8 cellular contexts compared by ENCODE assay signal in genomic region chr2:36618381-36618780, GRCh38. TPM values are rescaled to one million over a fixed set of nuclear protein-coding genes. Genes with fewer than 3 reads are reported as not detected.
DNase-seq lines count a peak whose midpoint lies in the region; ATAC-seq, FAIRE-seq and TF ChIP-seq lines count a peak whose summit lies in the region.

No MANE protein-coding gene starts in this region.

- no peak overlapping the region for H3K23ac ChIP-seq in trophoblast cell (ENCODE audit: low read length)

- H3K14ac ChIP-seq in trophoblast cell (ENCODE audit: low read length), result no peak overlapping the region

- no peaks in the 10 kb centered on the region for H3K79me2 ChIP-seq in trophoblast cell (ENCODE audit: control insufficient read depth, insufficient read depth, low read length, poor library complexity)

- no peak overlapping the region for H4K12ac ChIP-seq in trophoblast cell (ENCODE audit: low read depth, low read length)

- no peak overlapping the region for H3K27ac ChIP-seq in RWPE1
- H3K27ac ChIP-seq in esophagus muscularis mucosa (replicated peaks in 1 of 4), result no peak overlapping the region
- H3K27ac ChIP-seq in trophoblast cell (ENCODE audit: low read depth, low read length), result no peak overlapping the region

- H3K36me3 ChIP-seq in esophagus muscularis mucosa (no peaks in the 10 kb centered on the region), trophoblast cell (ENCODE audit: control insufficient read depth in 1 of 2, insufficient read depth in 2 of 2, low read length in 2 of 2) (no peaks in the 10 kb centered on the region)

- peak; percentile 93 for FAIRE-seq in HTR-8/SVneo (lab: Jason Lieb, UNC)

- CTCF ChIA-PET in RWPE1 (lab: Yijun Ruan, JAX), result no interaction called here

- H3K4ac ChIP-seq in trophoblast cell (ENCODE audit: low read depth, low read length), result no peak overlapping the region

- no peak overlapping the region for H2AFZ ChIP-seq in trophoblast cell (ENCODE audit: insufficient read depth, low read length, poor library complexity)

- no peak overlapping the region for H2BK5ac ChIP-seq in trophoblast cell (ENCODE audit: low read depth, low read length, poor library complexity)

- no peak overlapping the region for H3K18ac ChIP-seq in trophoblast cell (ENCODE audit: low read length)

- no peak overlapping the region for H3K9ac ChIP-seq in trophoblast cell (ENCODE audit: low read length)

- intact Hi-C loops in esophagus muscularis mucosa (cut with DNase I) (no loop called here), lower leg skin (cut with DNase I; ENCODE audit: low total_unique reads) (no loop called here)

- H3K79me1 ChIP-seq in trophoblast cell (ENCODE audit: low read length), result peaks cover 16% of the 10 kb centered on the region

- H2BK120ac ChIP-seq in trophoblast cell (ENCODE audit: insufficient read depth, low read length, poor library complexity), result no peak overlapping the region

- ATAC-seq in GM21825 (IDR thresholded peaks at IDR 0.05; ENCODE audit: unreplicated experiment), result peak; percentile 98

- H3K27me3 ChIP-seq in esophagus muscularis mucosa (no peaks in the 10 kb centered on the region), trophoblast cell (ENCODE audit: insufficient read depth, low read length) (no peaks in the 10 kb centered on the region)

- no peak overlapping the region for H3K4me3 ChIP-seq in esophagus muscularis mucosa
- H3K4me3 ChIP-seq in trophoblast cell (ENCODE audit: low read depth, low read length), result no peak overlapping the region
- no peak overlapping the region for H3K4me3 ChIP-seq in lower leg skin (ENCODE audit: low read depth, poor library complexity, severe bottlenecking)

- H2AK5ac ChIP-seq in trophoblast cell (ENCODE audit: low read length), result no peak overlapping the region

- peak; percentile 9 for DNase-seq in stimulated activated CD4-positive, alpha-beta T cell treated with anti-CD3 and anti-CD28 coated beads, Interleukin-4, amount 100 ng/mL, for 24 hours
- no peak for DNase-seq in stimulated activated CD4-positive, alpha-beta T cell treated with anti-CD3 and anti-CD28 coated beads, Interleukin-4, amount 100 ng/mL, for 4 hours
- peak; percentile 84 for DNase-seq in HTR-8/SVneo (ENCODE audit: insufficient read length, low spot score)
- peak; percentile 72 for DNase-seq in RWPE1 (ENCODE audit: low spot score)
- peak; percentile 31 for DNase-seq in esophagus muscularis mucosa (ENCODE audit: extremely low spot score)
- DNase-seq in trophoblast cell, result peak; percentile 56 to 82
- DNase-seq in lower leg skin (ENCODE audit: low spot score in 2 of 2), result no peak

- TF ChIP-seq CTCF in RWPE1 (conservative IDR thresholded peaks at IDR 0.05; ENCODE audit: low read depth) (no peak), esophagus muscularis mucosa (IDR thresholded peaks at IDR 0.05) (no peak), lower leg skin (IDR thresholded peaks at IDR 0.05) (no peak)

- no peaks in the 10 kb centered on the region for H3K4me1 ChIP-seq in esophagus muscularis mucosa
- H3K4me1 ChIP-seq in trophoblast cell (ENCODE audit: control insufficient read depth in 1 of 2, insufficient read depth in 2 of 2, low read length in 2 of 2), result peaks cover 14 to 16% of the 10 kb centered on the region in 2 experiments

- no peak for TF ChIP-seq POLR2A in esophagus muscularis mucosa (IDR thresholded peaks at IDR 0.05; ENCODE audit: low read depth)
- no peak for TF ChIP-seq POLR2A in lower leg skin (IDR thresholded peaks at IDR 0.05)

- no peak overlapping the region for H3K4me2 ChIP-seq in trophoblast cell (ENCODE audit: low read length)

- WGBS in esophagus muscularis mucosa, result 80% methylated on average over 1 of the region's 1 CpG
- no CpG with 5 or more reads among the region's 1 CpG for WGBS in trophoblast cell (ENCODE audit: extremely low coverage, insufficient coverage, insufficient read length)
- 55 to 74% methylated on average over 1 of the region's 1 CpG for WGBS in lower leg skin, 2 donors

- POLR2A ChIA-PET in RWPE1 (lab: Yijun Ruan, JAX; ENCODE audit: low non-redundant PET), result no interaction called here

- no peak overlapping the region for H2BK12ac ChIP-seq in trophoblast cell (ENCODE audit: low read length)

- no peak overlapping the region for H4K8ac ChIP-seq in trophoblast cell (ENCODE audit: low read depth, low read length)

- no peak for TF ChIP-seq EP300 in esophagus muscularis mucosa (IDR thresholded peaks at IDR 0.05)

- H4K91ac ChIP-seq in trophoblast cell (ENCODE audit: low read depth, low read length), result no peak overlapping the region

- H3K9me3 ChIP-seq in esophagus muscularis mucosa (no peaks in the 10 kb centered on the region), trophoblast cell (ENCODE audit: insufficient read depth, low read depth, low read length) (no peaks in the 10 kb centered on the region)

RNA-seq across cellular contexts. Expression of gene FEZ2, which starts 20.4 kb away (rescaled TPM):
- 10 to 100 TPM; 40.4 to 58.2 (median 45.2) TPM for total RNA-seq in esophagus muscularis mucosa
- polyA plus RNA-seq in trophoblast cell (2013), result 85.6 and 85.8 TPM in 2 replicates
- 10 to 100 TPM in 3 of 4 donors, 1 to 10 TPM in 1; 8.1 to 24.0 (median 19.0) TPM for total RNA-seq in lower leg skin

Comparison
In these comparisons a context has a peak if more than half of its experiments do, and no peak if none do; other contexts are left out.
1. DNase-seq: peak in stimulated activated CD4-positive, alpha-beta T cell treated with anti-CD3 and anti-CD28 coated beads, Interleukin-4, amount 100 ng/mL, for 24 hours (single experiment), HTR-8/SVneo (single experiment), RWPE1 (single experiment), esophagus muscularis mucosa (single experiment) and trophoblast cell (2 of 2); none in stimulated activated CD4-positive, alpha-beta T cell treated with anti-CD3 and anti-CD28 coated beads, Interleukin-4, amount 100 ng/mL, for 4 hours (0 of 2) and lower leg skin (0 of 2).